22 cellular contexts compared by ENCODE assay signal in genomic region chr22:43345356-43345755, GRCh38. TPM values are rescaled to one million over a fixed set of nuclear protein-coding genes. Genes with fewer than 3 reads are reported as not detected.
DNase-seq lines count a peak whose midpoint lies in the region; ATAC-seq and TF ChIP-seq lines count a peak whose summit lies in the region.
"Had no signal": no experiment of that assay in that cellular context is flagged by ENCODE, and none has a peak within 500 bp of the region (broad histone marks: within the 10 kb centered on the region; RNA-seq: fewer than 3 reads in every experiment).

No MANE protein-coding gene starts in this region.

- H3K4me3 Mint-ChIP-seq in T-helper 17 cell (peak overlapping the region; percentile 25), neural crest cell (peak overlapping the region; percentile 41), immature natural killer cell (no peak overlapping the region)
- H3K4me3 Mint-ChIP-seq: CD8-positive, alpha-beta T cell had no signal

- peaks cover 6% of the 10 kb centered on the region for H3K4me1 Mint-ChIP-seq in T-helper 17 cell
- H3K4me1 Mint-ChIP-seq in neural crest cell = peaks cover 12% of the 10 kb centered on the region
- H3K4me1 Mint-ChIP-seq in immature natural killer cell = peaks cover 0 to 8% of the 10 kb centered on the region in 2 donors

- H3K36me3 Mint-ChIP-seq in T-helper 17 cell (ENCODE audit: low read depth) (peaks cover 13% of the 10 kb centered on the region), neural crest cell (ENCODE audit: low read depth) (no peaks in the 10 kb centered on the region), immature natural killer cell (peaks cover 0 to 4% (median 0%) of the 10 kb centered on the region in 3 donors)
- H3K36me3 Mint-ChIP-seq: CD8-positive, alpha-beta T cell had no signal

- H3K27me3 Mint-ChIP-seq in T-helper 17 cell = peaks cover 74% of the 10 kb centered on the region
- H3K27me3 Mint-ChIP-seq in neural crest cell (ENCODE audit: low read depth) = peaks cover 72% of the 10 kb centered on the region
- peaks cover 20 to 35% (median 21%) of the 10 kb centered on the region in 3 donors for H3K27me3 Mint-ChIP-seq in immature natural killer cell (ENCODE audit: low read depth in 3 of 3)

- ATAC-seq in T-helper 17 cell (no peak), GM21390 (IDR thresholded peaks at IDR 0.05; ENCODE audit: unreplicated experiment) (no peak)

- H3K27ac Mint-ChIP-seq in T-helper 17 cell (no peak overlapping the region), neural crest cell (ENCODE audit: unreplicated experiment) (no peak overlapping the region), immature natural killer cell (no peak overlapping the region)
- H3K27ac Mint-ChIP-seq: CD8-positive, alpha-beta T cell had no signal

- TF ChIP-seq CTCF in neural crest cell (conservative IDR thresholded peaks at IDR 0.05) = no peak

- DNase-seq in activated effector memory CD4-positive, alpha-beta T cell treated with anti-CD3 and anti-CD28 coated beads, Interleukin-2, amount 50 U/mL, for 16 hours = peak; percentile 43
- DNase-seq in activated effector memory CD4-positive, alpha-beta T cell treated with Interleukin-2 at 50 U/mL for 16 hours = no peak
- DNase-seq in T-helper 17 cell (no peak), neural crest cell (ENCODE audit: low read depth, low spot score) (no peak), immature natural killer cell (no peak)
- no peak for DNase-seq in stimulated activated naive CD4-positive, alpha-beta T cell treated with Interleukin-2 at 50 U/mL for 16 hours (lab: John Stamatoyannopoulos, UW)
- DNase-seq: Caco-2; CD8-positive, alpha-beta T cell; DMS79 treated with DMSO at 0.1 percent for 48 hours; H7; Karpas-422; NCI-H1105; NCI-H146; NCI-H2029; NCI-H446; NCI-H524 treated with DMSO at 0.1 percent for 48 hours; NCI-H774; Right ventricle myocardium superior; RPMI8226 had no signal

- H3K9me3 Mint-ChIP-seq in neural crest cell (no peaks in the 10 kb centered on the region), immature natural killer cell (no peaks in the 10 kb centered on the region)
- H3K9me3 Mint-ChIP-seq: CD8-positive, alpha-beta T cell had no signal

- H3K9me3 ChIP-seq in T-helper 17 cell (ENCODE audit: control insufficient read depth, low read length, poor library complexity, severe bottlenecking) = no peaks in the 10 kb centered on the region
- H3K9me3 ChIP-seq: A549, Caco-2, SJSA1 had no signal

RNA-seq across cellular contexts. Expression of gene SCUBE1, which starts 2.2 kb away (rescaled TPM):
- total RNA-seq in T-helper 17 cell (not detected), neural crest cell (10.6 and 12.1 TPM in 2 replicates)
- under 1 TPM in 1 of 3 donors, not detected in 2; 0.16 TPM for polyA plus RNA-seq in immature natural killer cell
- total RNA-seq: Caco-2; CD8-positive, alpha-beta T cell; SJSA1 had no signal

Comparison
In these comparisons a context has a peak if more than half of its experiments do, and no peak if none do; other contexts are left out.
1. H3K4me3 Mint-ChIP-seq: peak in T-helper 17 cell (single experiment) and neural crest cell (single experiment); none in immature natural killer cell (0 of 5).
2. RNA of gene SCUBE1, which starts 2.2 kb away (total RNA-seq): 10.6 to 12.1 TPM in neural crest cell; not detected in T-helper 17 cell; every median in the first group is over 10 times any median in the second.